Comparison of ENCODE assay signal across 8 cellular contexts in the genomic region with DNA sequence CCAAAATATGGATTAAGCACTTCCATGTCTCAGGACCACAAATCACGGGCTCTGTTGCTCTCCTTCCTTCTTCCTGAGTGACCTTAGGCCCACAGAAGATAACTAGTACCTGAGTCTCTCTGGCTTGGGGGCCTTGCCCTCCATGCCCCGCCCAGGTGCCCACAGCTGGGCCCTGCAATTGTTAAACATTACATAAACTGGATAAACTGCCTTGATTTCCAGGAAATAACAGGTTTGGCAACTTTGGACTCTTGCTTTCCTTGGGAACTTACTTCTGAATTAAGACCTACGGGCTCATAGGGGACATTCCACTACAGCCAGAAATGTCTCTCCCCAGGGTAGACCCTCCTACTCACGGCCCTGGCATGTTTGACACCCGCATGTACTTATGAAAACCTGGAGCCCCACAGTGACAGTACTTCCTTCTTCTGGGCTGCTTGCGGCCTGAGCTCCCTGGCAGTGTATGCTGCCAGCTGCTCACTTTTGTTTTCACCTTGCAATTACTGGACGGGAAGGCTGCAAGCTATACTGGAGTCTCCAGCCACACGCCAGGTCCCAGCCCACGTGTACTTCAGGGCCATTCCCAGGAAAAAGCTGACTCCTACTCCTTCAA. TPM values are rescaled to one million over a fixed set of nuclear protein-coding genes. Genes with fewer than 3 reads are reported as not detected.
A peak's percentile ranks its signal among the peaks of the same experiment; 100 is the strongest.
DNase-seq lines count a peak whose midpoint lies in the region; ATAC-seq and TF ChIP-seq lines count a peak whose summit lies in the region.

No MANE protein-coding gene starts in this region.

- H3K4me1 ChIP-seq in CD4-positive, CD25-positive, alpha-beta regulatory T cell (ENCODE audit: control insufficient read depth, insufficient read depth, low read length, poor library complexity, severe bottlenecking) = peaks cover 29% of the 10 kb centered on the region
- H3K4me1 ChIP-seq in GM23338 (ENCODE audit: insufficient read depth) (peaks cover 7% of the 10 kb centered on the region; the same call in 1 of the 2 replicates), right atrium auricular region (peaks cover 0 to 37% of the 10 kb centered on the region in 2 donors)

- peak overlapping the region; percentile 89 to 95 (median 93) for H3K27ac Mint-ChIP-seq in CD4-positive, CD25-positive, alpha-beta regulatory T cell
- H3K27ac Mint-ChIP-seq in GM23338 (peak overlapping the region; percentile 73; the same call in 1 of the 2 replicates), type B pancreatic cell (peak overlapping the region; percentile 95)

- peaks cover 7 to 50% (median 32%) of the 10 kb centered on the region in 4 donors for H3K4me1 Mint-ChIP-seq in CD4-positive, CD25-positive, alpha-beta regulatory T cell
- peaks cover 25% of the 10 kb centered on the region for H3K4me1 Mint-ChIP-seq in GM23338
- peaks cover 42% of the 10 kb centered on the region for H3K4me1 Mint-ChIP-seq in type B pancreatic cell (ENCODE audit: unreplicated experiment)

- no peak overlapping the region for H3K4me2 ChIP-seq in GM23338

- H3F3A ChIP-seq in GM23338 (replicated peaks; ENCODE audit: low read depth) = 0 out of 2 replicates have a peak, but pooled peaks cover 5% of the 10 kb centered on the region

- peak overlapping the region; percentile 63 for H2AFZ ChIP-seq in GM23338

- TF ChIP-seq CTCF in GM23338 (conservative IDR thresholded peaks at IDR 0.05; ENCODE audit: low read depth in 2 of 2) (no peak), right atrium auricular region (IDR thresholded peaks at IDR 0.05) (no peak), type B pancreatic cell (conservative IDR thresholded peaks at IDR 0.05) (no peak)

- peak overlapping the region in 3 of 4 donors; percentile 6 to 56 (median 46) for H3K4me3 Mint-ChIP-seq in CD4-positive, CD25-positive, alpha-beta regulatory T cell
- H3K4me3 Mint-ChIP-seq in GM23338 (no peak overlapping the region; the same call in 2 of the 3 replicates), type B pancreatic cell (peak overlapping the region; percentile 74)

- no peaks in the 10 kb centered on the region for H3K36me3 ChIP-seq in CD4-positive, CD25-positive, alpha-beta regulatory T cell (ENCODE audit: control insufficient read depth, insufficient read depth, low read length)
- H3K36me3 ChIP-seq in GM23338 (ENCODE audit: insufficient read depth) = no peaks in the 10 kb centered on the region
- no peaks in the 10 kb centered on the region for H3K36me3 ChIP-seq in right atrium auricular region

- H3K9me2 ChIP-seq in GM23338 (ENCODE audit: insufficient read depth) = no peaks in the 10 kb centered on the region

- H4K20me1 ChIP-seq in GM23338 (replicated peaks; ENCODE audit: insufficient read depth) = no peaks in the 10 kb centered on the region

- ATAC-seq in CD4-positive, CD25-positive, alpha-beta regulatory T cell (ENCODE audit: low read depth in 2 of 2) = no peak
- no peak for ATAC-seq in GM23338

- H3K9me3 ChIP-seq in CD4-positive, CD25-positive, alpha-beta regulatory T cell (ENCODE audit: control insufficient read depth in 2 of 2, low read length in 2 of 2) = no peaks in the 10 kb centered on the region
- no peaks in the 10 kb centered on the region for H3K9me3 ChIP-seq in right atrium auricular region

- H3K4me3 ChIP-seq in CD4-positive, CD25-positive, alpha-beta regulatory T cell (ENCODE audit: low read depth, low read length) = no peak overlapping the region
- no peak overlapping the region for H3K4me3 ChIP-seq in GM23338
- H3K4me3 ChIP-seq in right atrium auricular region = no peak overlapping the region

- H3K9me3 Mint-ChIP-seq in CD4-positive, CD25-positive, alpha-beta regulatory T cell = peaks cover 0 to 3% (median 0%) of the 10 kb centered on the region in 7 donors
- H3K9me3 Mint-ChIP-seq in GM23338 = no peaks in the 10 kb centered on the region
- no peaks in the 10 kb centered on the region for H3K9me3 Mint-ChIP-seq in type B pancreatic cell

- H3K27me3 Mint-ChIP-seq in CD4-positive, CD25-positive, alpha-beta regulatory T cell = no peaks in the 10 kb centered on the region
- H3K27me3 Mint-ChIP-seq in GM23338 (ENCODE audit: insufficient read depth, low read depth, poor library complexity) (peaks cover 6% of the 10 kb centered on the region), type B pancreatic cell (no peaks in the 10 kb centered on the region)

- H3K36me3 Mint-ChIP-seq in CD4-positive, CD25-positive, alpha-beta regulatory T cell = peaks cover 1% of the 10 kb centered on the region
- H3K36me3 Mint-ChIP-seq in GM23338 (ENCODE audit: low read depth) (peaks cover 2% of the 10 kb centered on the region; the same call in 2 of the 3 replicates), type B pancreatic cell (peaks cover 2% of the 10 kb centered on the region)

- no peak overlapping the region for H3K27ac ChIP-seq in CD4-positive, CD25-positive, alpha-beta regulatory T cell (ENCODE audit: insufficient read depth, low read length, poor library complexity, severe bottlenecking)
- no peak overlapping the region; the same call in 1 of the 2 replicates for H3K27ac ChIP-seq in GM23338 (ENCODE audit: low read depth)
- H3K27ac ChIP-seq in right atrium auricular region = peak overlapping the region; percentile 13 to 24

- no peaks in the 10 kb centered on the region for H3K27me3 ChIP-seq in CD4-positive, CD25-positive, alpha-beta regulatory T cell (ENCODE audit: control insufficient read depth, insufficient read depth, low read length)
- H3K27me3 ChIP-seq in GM23338 (ENCODE audit: insufficient read depth) = no peaks in the 10 kb centered on the region
- no peaks in the 10 kb centered on the region for H3K27me3 ChIP-seq in right atrium auricular region

- peaks cover 16% of the 10 kb centered on the region for H3K79me2 ChIP-seq in GM23338 (replicated peaks; ENCODE audit: insufficient read depth)

- DNase-seq in CD4-positive, CD25-positive, alpha-beta regulatory T cell = peak in 1 of 3 donors; percentile 43
- DNase-seq in GM23338 (ENCODE audit: low spot score) (no peak), SKM-1 (lab: John Stamatoyannopoulos, UW; ENCODE audit: unreplicated experiment) (peak; percentile 37), right atrium auricular region (ENCODE audit: low spot score) (no peak), type B pancreatic cell (ENCODE audit: extremely low spot score, unreplicated experiment) (no peak), ecto neural progenitor cell (ENCODE audit: low spot score) (no peak), NCI-H2171 treated with DMSO at 0.1 percent for 48 hours (lab: John Stamatoyannopoulos, UW) (no peak)
- no peak for DNase-seq in activated CD4-positive, CD25-positive, alpha-beta regulatory T cell treated with anti-CD3 and anti-CD28 coated beads, Interleukin-2, amount 50 U/mL, for 72 hours

TF ChIP-seq in GM23338, 12 proteins besides CTCF, POLR2A, EP300 and RAD21:
- TF ChIP-seq, protein P1, sequence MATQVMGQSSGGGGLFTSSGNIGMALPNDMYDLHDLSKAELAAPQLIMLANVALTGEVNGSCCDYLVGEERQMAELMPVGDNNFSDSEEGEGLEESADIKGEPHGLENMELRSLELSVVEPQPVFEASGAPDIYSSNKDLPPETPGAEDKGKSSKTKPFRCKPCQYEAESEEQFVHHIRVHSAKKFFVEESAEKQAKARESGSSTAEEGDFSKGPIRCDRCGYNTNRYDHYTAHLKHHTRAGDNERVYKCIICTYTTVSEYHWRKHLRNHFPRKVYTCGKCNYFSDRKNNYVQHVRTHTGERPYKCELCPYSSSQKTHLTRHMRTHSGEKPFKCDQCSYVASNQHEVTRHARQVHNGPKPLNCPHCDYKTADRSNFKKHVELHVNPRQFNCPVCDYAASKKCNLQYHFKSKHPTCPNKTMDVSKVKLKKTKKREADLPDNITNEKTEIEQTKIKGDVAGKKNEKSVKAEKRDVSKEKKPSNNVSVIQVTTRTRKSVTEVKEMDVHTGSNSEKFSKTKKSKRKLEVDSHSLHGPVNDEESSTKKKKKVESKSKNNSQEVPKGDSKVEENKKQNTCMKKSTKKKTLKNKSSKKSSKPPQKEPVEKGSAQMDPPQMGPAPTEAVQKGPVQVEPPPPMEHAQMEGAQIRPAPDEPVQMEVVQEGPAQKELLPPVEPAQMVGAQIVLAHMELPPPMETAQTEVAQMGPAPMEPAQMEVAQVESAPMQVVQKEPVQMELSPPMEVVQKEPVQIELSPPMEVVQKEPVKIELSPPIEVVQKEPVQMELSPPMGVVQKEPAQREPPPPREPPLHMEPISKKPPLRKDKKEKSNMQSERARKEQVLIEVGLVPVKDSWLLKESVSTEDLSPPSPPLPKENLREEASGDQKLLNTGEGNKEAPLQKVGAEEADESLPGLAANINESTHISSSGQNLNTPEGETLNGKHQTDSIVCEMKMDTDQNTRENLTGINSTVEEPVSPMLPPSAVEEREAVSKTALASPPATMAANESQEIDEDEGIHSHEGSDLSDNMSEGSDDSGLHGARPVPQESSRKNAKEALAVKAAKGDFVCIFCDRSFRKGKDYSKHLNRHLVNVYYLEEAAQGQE (IDR thresholded peaks at IDR 0.05; ENCODE audit: unreplicated experiment) = no peak
- TF ChIP-seq STAT1 (IDR thresholded peaks at IDR 0.05; ENCODE audit: unreplicated experiment) (no peak), ZNF114 (CRISPR knock-in tag; IDR thresholded peaks at IDR 0.05) (no peak), POLR2AphosphoS5 (IDR thresholded peaks at IDR 0.05; ENCODE audit: low read depth) (no peak)

RNA-seq across cellular contexts. Expression of gene UBALD2, which starts 2.3 kb away (rescaled TPM):
- total RNA-seq in CD4-positive, CD25-positive, alpha-beta regulatory T cell = 247 TPM
- 1 to 10 TPM; 3.9 to 9.2 (median 7.3) TPM for polyA plus RNA-seq in CD4-positive, CD25-positive, alpha-beta regulatory T cell
- total RNA-seq in GM23338 (2014; rRNA removed; shearing (Covaris generic)) = 3.1 and 3.5 TPM in 2 replicates
- polyA plus RNA-seq in GM23338 (2016; fragmentation: Nextera tagmentation; extraction: Ambion mirVana) = 2.2 and 3.3 TPM in 2 replicates
- total RNA-seq in right atrium auricular region (1 to 10 TPM; 8.4 to 9.7 TPM), type B pancreatic cell (ENCODE audit: low replicate concordance) (46.9 and 53.1 TPM in 2 replicates)

RNA-seq across cellular contexts. Expression of gene RNF157, which starts 22.5 kb away (rescaled TPM):
- total RNA-seq in CD4-positive, CD25-positive, alpha-beta regulatory T cell = 17.7 TPM
- polyA plus RNA-seq in CD4-positive, CD25-positive, alpha-beta regulatory T cell = 1 to 10 TPM; 3.3 to 5.6 (median 4.3) TPM
- total RNA-seq in GM23338 (2014; rRNA removed; shearing (Covaris generic)) = 11.7 and 13.8 TPM in 2 replicates
- polyA plus RNA-seq in GM23338 (2016; fragmentation: Nextera tagmentation; extraction: Ambion mirVana) = 7.8 and 8.5 TPM in 2 replicates
- 10 to 100 TPM in 1 of 2 donors, 1 to 10 TPM in 1; 9.5 to 13.0 TPM for total RNA-seq in right atrium auricular region
- 5.4 and 27.0 TPM in 2 replicates for total RNA-seq in type B pancreatic cell (ENCODE audit: low replicate concordance)

RNA-seq across cellular contexts. Expression of gene QRICH2, which starts 45.2 kb away (rescaled TPM):
- 2.2 TPM for total RNA-seq in CD4-positive, CD25-positive, alpha-beta regulatory T cell
- under 1 TPM in 1 of 4 donors, not detected in 3; 0.50 TPM for polyA plus RNA-seq in CD4-positive, CD25-positive, alpha-beta regulatory T cell
- total RNA-seq in GM23338 (2014; rRNA removed; shearing (Covaris generic)) = 3.7 and 4.0 TPM in 2 replicates
- polyA plus RNA-seq in GM23338 (2016; fragmentation: Nextera tagmentation; extraction: Ambion mirVana) = 1.1 and 2.2 TPM in 2 replicates
- total RNA-seq in right atrium auricular region (1 to 10 TPM; 1.1 to 1.2 TPM), type B pancreatic cell (ENCODE audit: low replicate concordance) (3.9 and 11.7 TPM in 2 replicates)

Comparison
In these comparisons a context has a peak if more than half of its experiments do, and no peak if none do; other contexts are left out.
1. H3K27ac ChIP-seq: peak in right atrium auricular region (2 of 2); none in CD4-positive, CD25-positive, alpha-beta regulatory T cell (single experiment) and GM23338 (single experiment).
2. Peak in every context shown above with its lines, with median percentiles within 50 percentile points of each other: H3K27ac Mint-ChIP-seq.